ENCODE assay signal across 13 cellular contexts in the genomic region with DNA sequence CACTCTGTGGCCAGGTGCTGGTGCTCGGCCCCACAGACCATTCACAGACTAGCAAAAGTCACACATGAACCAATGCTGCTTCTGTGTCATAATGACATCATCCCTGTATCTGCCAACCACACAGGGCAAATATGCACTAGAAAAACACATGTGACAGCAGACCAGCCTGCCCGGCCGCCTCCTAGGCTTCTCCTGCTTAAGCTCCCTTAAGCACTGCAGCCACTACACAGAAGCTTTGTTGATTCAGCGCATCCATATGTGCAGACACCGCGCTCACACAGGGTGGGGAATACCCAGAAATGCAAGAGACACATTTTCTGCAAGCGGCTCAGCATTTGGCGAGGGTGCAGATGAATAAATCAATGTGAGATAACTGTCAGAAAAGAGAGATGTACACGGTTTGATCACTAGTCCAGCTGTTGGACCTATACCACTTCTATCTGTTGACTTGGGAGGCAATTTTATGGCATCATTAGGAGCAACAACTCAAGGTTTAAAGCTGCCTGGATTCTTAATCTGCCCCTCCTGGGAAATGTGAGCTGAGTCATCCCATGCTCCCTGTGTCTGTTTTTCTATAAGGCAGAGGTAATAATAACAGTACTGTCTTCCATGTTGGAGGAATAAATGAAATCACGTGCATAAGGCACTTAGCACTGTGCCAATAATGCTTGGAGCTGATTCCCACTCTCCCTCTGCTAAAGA. TPM values are rescaled to one million over a fixed set of nuclear protein-coding genes. Genes with fewer than 3 reads are reported as not detected.
A peak's percentile ranks its signal among the peaks of the same experiment; 100 is the strongest.
DNase-seq lines count a peak whose midpoint lies in the region; ATAC-seq, FAIRE-seq and TF ChIP-seq lines count a peak whose summit lies in the region.
"Had no signal": no experiment of that assay in that cellular context is flagged by ENCODE, and none has a peak within 500 bp of the region (broad histone marks: within the 10 kb centered on the region; RNA-seq: fewer than 3 reads in every experiment).

No MANE protein-coding gene starts in this region.

- H3K4me3 ChIP-seq in small intestine (ENCODE audit: low read depth in 1 of 2, low read length in 2 of 2) (no peak overlapping the region), psoas muscle (no peak overlapping the region)

- intact Hi-C loops in psoas muscle (cut with DNase I), result no loop called here

- ATAC-seq in psoas muscle, result no peak
- ATAC-seq in HG02884 (IDR thresholded peaks at IDR 0.05; ENCODE audit: unreplicated experiment), result no peak

- peak; percentile 31 for DNase-seq in GM04503 (ENCODE audit: low read depth)
- peak; percentile 45 to 83 for DNase-seq in NCI-H524 (lab: John Stamatoyannopoulos, UW)
- peak; percentile 53 for DNase-seq in fibroblast of the conjunctiva (ENCODE audit: low read depth)
- peak; percentile 73 for DNase-seq in small intestine
- no peak for DNase-seq in psoas muscle
- no peak for DNase-seq in endothelial cell (ENCODE audit: low spot score)
- no peak for DNase-seq in T-helper 2 cell treated with Interferon-gamma antibody and Interleukin-4, amounts not matched to agents 5 μg/mL and 100 μg/mL, for 36 hours (ENCODE audit: low spot score)
- DNase-seq: effector memory CD4-positive, alpha-beta T cell; NCI-H1105 treated with DMSO at 0.1 percent for 48 hours had no signal

- no peak overlapping the region for H3K27ac Mint-ChIP-seq in endothelial cell (ENCODE audit: unreplicated experiment)
- no peak overlapping the region for H3K27ac Mint-ChIP-seq in T-helper 2 cell treated with Interferon-gamma antibody and Interleukin-4, amounts not matched to agents 5 μg/mL and 100 μg/mL, for 36 hours

- H3K9me3 Mint-ChIP-seq in endothelial cell (ENCODE audit: unreplicated experiment), result no peaks in the 10 kb centered on the region
- no peaks in the 10 kb centered on the region for H3K9me3 Mint-ChIP-seq in T-helper 2 cell treated with Interferon-gamma antibody and Interleukin-4, amounts not matched to agents 5 μg/mL and 100 μg/mL, for 36 hours

- peaks cover 0 to 11% of the 10 kb centered on the region in 2 donors for H3K4me1 ChIP-seq in small intestine (ENCODE audit: control insufficient read depth in 2 of 2, insufficient read depth in 1 of 2, low read depth in 1 of 2, low read length in 1 of 2)
- no peaks in the 10 kb centered on the region for H3K4me1 ChIP-seq in psoas muscle

- TF ChIP-seq CTCF in psoas muscle (IDR thresholded peaks at IDR 0.05) (no peak), endothelial cell (IDR thresholded peaks at IDR 0.05; ENCODE audit: unreplicated experiment) (no peak)

- H3K36me3 ChIP-seq in small intestine (ENCODE audit: control insufficient read depth in 2 of 2, insufficient read depth in 2 of 2, low read length in 2 of 2) (no peaks in the 10 kb centered on the region), psoas muscle (ENCODE audit: insufficient read depth in 1 of 2, low read depth in 1 of 2) (no peaks in the 10 kb centered on the region)

- WGBS in small intestine, 3 donors, result 48 to 58% (median 58%) methylated on average over 10 of the region's 10 CpGs
- WGBS in psoas muscle, 3 donors, result 33 to 46% (median 41%) methylated on average over 10 of the region's 10 CpGs

- H3K4me1 Mint-ChIP-seq in endothelial cell (ENCODE audit: unreplicated experiment), result no peaks in the 10 kb centered on the region
- H3K4me1 Mint-ChIP-seq in T-helper 2 cell treated with Interferon-gamma antibody and Interleukin-4, amounts not matched to agents 5 μg/mL and 100 μg/mL, for 36 hours (ENCODE audit: low read depth), result no peaks in the 10 kb centered on the region

- no peaks in the 10 kb centered on the region for H3K27me3 Mint-ChIP-seq in endothelial cell (ENCODE audit: unreplicated experiment)
- no peaks in the 10 kb centered on the region for H3K27me3 Mint-ChIP-seq in T-helper 2 cell treated with Interferon-gamma antibody and Interleukin-4, amounts not matched to agents 5 μg/mL and 100 μg/mL, for 36 hours (ENCODE audit: low read depth)

- H3K9me3 ChIP-seq in small intestine (ENCODE audit: control insufficient read depth, low read depth), result no peaks in the 10 kb centered on the region
- H3K9me3 ChIP-seq in psoas muscle, result no peaks in the 10 kb centered on the region

- H3K27me3 ChIP-seq in small intestine (ENCODE audit: control insufficient read depth in 2 of 2, insufficient read depth in 2 of 2, low read length in 2 of 2) (no peaks in the 10 kb centered on the region), psoas muscle (ENCODE audit: insufficient read depth in 3 of 3, low read length in 2 of 3) (peaks cover 0 to 10% (median 1%) of the 10 kb centered on the region in 3 donors)

- H3K36me3 Mint-ChIP-seq in endothelial cell (ENCODE audit: low read depth, unreplicated experiment), result peaks cover 4% of the 10 kb centered on the region
- no peaks in the 10 kb centered on the region for H3K36me3 Mint-ChIP-seq in T-helper 2 cell treated with Interferon-gamma antibody and Interleukin-4, amounts not matched to agents 5 μg/mL and 100 μg/mL, for 36 hours (ENCODE audit: low read depth)

- FAIRE-seq in small intestine (lab: Jason Lieb, UNC), result no peak
- FAIRE-seq: TTC549 had no signal

- H3K27ac ChIP-seq in small intestine (ENCODE audit: low read depth in 1 of 2, low read length in 1 of 2), result no peak overlapping the region
- no peak overlapping the region for H3K27ac ChIP-seq in psoas muscle
- H3K27ac ChIP-seq: RWPE1 had no signal

- H3K4me3 Mint-ChIP-seq in endothelial cell (ENCODE audit: unreplicated experiment), result no peak overlapping the region
- H3K4me3 Mint-ChIP-seq in T-helper 2 cell treated with Interferon-gamma antibody and Interleukin-4, amounts not matched to agents 5 μg/mL and 100 μg/mL, for 36 hours, result no peak overlapping the region

RNA-seq across cellular contexts. Expression of gene CPXM2, which starts 33.4 kb away (rescaled TPM):
- 1 to 10 TPM in 2 of 3 donors, under 1 TPM in 1; 0.89 to 5.6 (median 1.6) TPM for polyA plus RNA-seq in small intestine
- 1 to 10 TPM; 1.1 to 5.2 (median 2.5) TPM for total RNA-seq in psoas muscle
- polyA plus RNA-seq in psoas muscle, result 1 to 10 TPM in 1 of 3 donors, under 1 TPM in 2; 0.78 to 1.4 (median 0.83) TPM
- total RNA-seq in endothelial cell (ENCODE audit: unreplicated experiment), result 0.33 TPM
- total RNA-seq: HT-29 had no signal

Comparison
In these comparisons a context has a peak if more than half of its experiments do, and no peak if none do; other contexts are left out.
1. DNase-seq: peak in GM04503 (single experiment), NCI-H524 (2 of 2), fibroblast of the conjunctiva (single experiment) and small intestine (single experiment); none in psoas muscle (0 of 2), endothelial cell (single experiment) and T-helper 2 cell treated with Interferon-gamma antibody and Interleukin-4, amounts not matched to agents 5 μg/mL and 100 μg/mL, for 36 hours (single experiment).